Comparison of ENCODE assay signal across 8 cellular contexts in the genomic region with DNA sequence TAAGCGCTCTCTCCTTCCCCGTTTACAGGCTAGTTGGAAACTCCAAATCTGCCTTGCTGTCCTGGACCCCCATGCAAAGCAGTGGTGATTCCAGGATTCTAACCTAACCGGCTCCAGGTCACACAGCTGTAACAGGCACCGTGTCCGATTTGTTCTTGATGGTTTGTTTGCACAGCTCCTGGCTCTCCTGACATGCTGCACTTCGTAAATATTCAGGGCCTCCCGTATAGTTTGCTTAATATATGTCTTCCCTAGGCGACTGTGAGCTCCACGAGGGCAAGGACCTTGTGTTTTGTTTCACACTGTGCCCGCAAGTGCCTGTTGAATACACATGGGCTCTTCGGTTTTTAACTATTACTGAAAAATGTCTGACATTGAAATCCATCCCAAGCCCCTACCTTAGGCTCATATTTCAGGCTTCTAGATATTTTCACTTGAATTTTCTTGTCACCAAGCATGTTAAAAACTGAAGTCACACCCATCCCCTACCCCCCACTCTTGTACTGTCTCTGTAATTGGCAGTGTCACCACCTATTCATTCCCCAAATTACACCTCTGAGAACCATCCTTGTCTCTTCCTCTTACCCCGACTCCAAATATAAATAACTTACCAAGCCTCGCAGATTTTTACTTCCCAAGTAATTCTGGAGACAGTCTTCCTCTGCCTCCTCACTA. TPM values are rescaled to one million over a fixed set of nuclear protein-coding genes. Genes with fewer than 3 reads are reported as not detected.
DNase-seq lines count a peak whose midpoint lies in the region; ATAC-seq and TF ChIP-seq lines count a peak whose summit lies in the region.

No MANE protein-coding gene starts in this region.

- intact Hi-C loops in left colon (cut with DNase I, micrococcal nuclease) = no loop called here

- H3K4me1 Mint-ChIP-seq in endothelial cell (ENCODE audit: unreplicated experiment) = peaks cover 23% of the 10 kb centered on the region

- H3K4me3 Mint-ChIP-seq in endothelial cell (ENCODE audit: unreplicated experiment) = no peak overlapping the region

- peaks cover 30% of the 10 kb centered on the region for H3K36me3 ChIP-seq in SK-N-MC (ENCODE audit: insufficient read depth, low read length)

- H3K4me3 ChIP-seq in AG04449 (ENCODE audit: low read depth, low read length) (peak overlapping the region; percentile 81), SK-N-MC (peak overlapping the region; percentile 75)

- H3K36me3 Mint-ChIP-seq in endothelial cell (ENCODE audit: low read depth, unreplicated experiment) = no peaks in the 10 kb centered on the region

- peak overlapping the region; percentile 94 for H3K27ac ChIP-seq in SK-N-MC

- no peak for TF ChIP-seq CTCF in AG04449 (IDR thresholded peaks at IDR 0.05; ENCODE audit: insufficient read depth, low read length, missing control alignments)
- no peak for TF ChIP-seq CTCF in endothelial cell (IDR thresholded peaks at IDR 0.05; ENCODE audit: unreplicated experiment)

- H3K9me3 Mint-ChIP-seq in endothelial cell (ENCODE audit: unreplicated experiment) = no peaks in the 10 kb centered on the region

- no peak overlapping the region for H3K27ac Mint-ChIP-seq in endothelial cell (ENCODE audit: unreplicated experiment)

- ATAC-seq in HG02870 (IDR thresholded peaks at IDR 0.05; ENCODE audit: unreplicated experiment) (peak; percentile 0), left colon (peak; percentile 35), GM18909 (IDR thresholded peaks at IDR 0.05; ENCODE audit: poor library complexity, unreplicated experiment) (no peak)

- H3K27me3 Mint-ChIP-seq in endothelial cell (ENCODE audit: unreplicated experiment) = no peaks in the 10 kb centered on the region

- DNase-seq in AG04449 (ENCODE audit: low read depth, low spot score) = no peak
- no peak for DNase-seq in SK-N-MC (ENCODE audit: low read depth, low spot score)
- DNase-seq in left colon = peak in 1 of 2 donors; percentile 39
- no peak for DNase-seq in ecto neural progenitor cell (ENCODE audit: low spot score)
- DNase-seq in AG08395 (ENCODE audit: low spot score) = no peak
- DNase-seq in endothelial cell (ENCODE audit: low spot score) = no peak

- H3K9me3 ChIP-seq in SK-N-MC (ENCODE audit: low read depth, low read length) = no peaks in the 10 kb centered on the region

- H3K9ac ChIP-seq in SK-N-MC (ENCODE audit: insufficient read length) = peak overlapping the region; percentile 86

- CTCF ChIA-PET in AG04449 (lab: Yijun Ruan, JAX) = interaction anchor here (1.3 to 3.0 kb wide), 3 partner anchors 9 to 36 kb away, joined by 3 to 10 read pairs (median 3); no protein-coding TSS in a partner anchor

- POLR2A ChIA-PET in AG04449 (lab: Yijun Ruan, JAX) = interaction anchor here (0.6 kb wide), 1 partner anchor 9 kb away, joined by 3 read pairs; no protein-coding TSS in a partner anchor

RNA-seq across cellular contexts. Expression of a gene that starts 1.0 kb away (rescaled TPM):
- total RNA-seq in left colon (100 to 1,000 TPM in 1 of 2 donors, 10 to 100 TPM in 1; 99.4 to 109 TPM), endothelial cell (ENCODE audit: unreplicated experiment) (75.3 TPM)
